In genomic region chr4:38855466-38855865, GRCh38 we compare ENCODE assay signal across 11 cellular contexts. TPM values are rescaled to one million over a fixed set of nuclear protein-coding genes. Genes with fewer than 3 reads are reported as not detected.
A peak's percentile ranks its signal among the peaks of the same experiment; 100 is the strongest.
DNase-seq lines count a peak whose midpoint lies in the region; ATAC-seq and TF ChIP-seq lines count a peak whose summit lies in the region.
"Had no signal": no experiment of that assay in that cellular context is flagged by ENCODE, and none has a peak within 500 bp of the region (broad histone marks: within the 10 kb centered on the region; RNA-seq: fewer than 3 reads in every experiment).

No MANE protein-coding gene starts in this region.

- H3K27ac ChIP-seq in OCI-LY1 (ENCODE audit: low read depth, low read length, poor library complexity, severe bottlenecking) (peak overlapping the region; percentile 95), thoracic aorta (no peak overlapping the region)

- H3K36me3 ChIP-seq in OCI-LY1 (ENCODE audit: insufficient read depth, low read length), result no peaks in the 10 kb centered on the region
- H3K36me3 ChIP-seq in thoracic aorta, result no peaks in the 10 kb centered on the region
- H3K36me3 ChIP-seq: BE2C, right lobe of liver had no signal

- DNase-seq in activated naive CD4-positive, alpha-beta T cell treated with anti-CD3 and anti-CD28 coated beads, Interleukin-2, amount 10 ng/mL, durations not matched to agents 7 days and 5 days, result no peak
- no peak for DNase-seq in activated naive CD4-positive, alpha-beta T cell treated with anti-CD3 and anti-CD28 coated beads, Interleukin-2, amount 50 U/mL, for 16 hours
- DNase-seq in thoracic aorta (ENCODE audit: low spot score), result no peak
- no peak for DNase-seq in effector CD8-positive, alpha-beta T cell (lab: John Stamatoyannopoulos, UW)
- DNase-seq in kidney glomerular epithelial cell (lab: John Stamatoyannopoulos, UW), result no peak
- DNase-seq: activated effector memory CD4-positive, alpha-beta T cell treated with Interleukin-2 at 50 U/mL for 16 hours; BE2C; right lobe of liver had no signal

- CTCF ChIA-PET in activated naive CD4-positive, alpha-beta T cell treated with anti-CD3 and anti-CD28 coated beads, Interleukin-2, amount 10 ng/mL, durations not matched to agents 7 days and 5 days (lab: Charles Lee), result interaction anchor here (0.9 to 3.2 kb wide), 11 partner anchors 11 to 112 kb away, joined by 3 to 43 read pairs (median 5); partner anchors contain the start of genes TLR1 and TLR10

- peaks cover 3% of the 10 kb centered on the region for H3K27me3 Mint-ChIP-seq in activated naive CD4-positive, alpha-beta T cell treated with anti-CD3 and anti-CD28 coated beads, Interleukin-2, amount 10 ng/mL, durations not matched to agents 7 days and 5 days
- H3K27me3 Mint-ChIP-seq in dendritic cell treated with granulocyte-macrophage colony-stimulating factor and Interleukin-4, amounts not matched to agents 40 ng/mL and 50 ng/mL, for 4 days, result no peaks in the 10 kb centered on the region

- H3K4me1 ChIP-seq in OCI-LY1 (ENCODE audit: insufficient read depth, low read length, severe bottlenecking) (peaks cover 59% of the 10 kb centered on the region), thoracic aorta (ENCODE audit: control insufficient read depth in 1 of 2, low read depth in 2 of 2) (peaks cover 3 to 10% of the 10 kb centered on the region in 2 donors)
- H3K4me1 ChIP-seq: BE2C had no signal

- H3K9ac ChIP-seq in OCI-LY1 (ENCODE audit: low read length), result peak overlapping the region; percentile 87

- no peaks in the 10 kb centered on the region for H3K9me2 ChIP-seq in OCI-LY1 (ENCODE audit: low read depth, low read length)

- H3K4me3 Mint-ChIP-seq in activated naive CD4-positive, alpha-beta T cell treated with anti-CD3 and anti-CD28 coated beads, Interleukin-2, amount 10 ng/mL, durations not matched to agents 7 days and 5 days, result peak overlapping the region; percentile 71
- peak overlapping the region; percentile 72 for H3K4me3 Mint-ChIP-seq in dendritic cell treated with granulocyte-macrophage colony-stimulating factor and Interleukin-4, amounts not matched to agents 40 ng/mL and 50 ng/mL, for 4 days

- intact Hi-C loops in dendritic cell treated with granulocyte-macrophage colony-stimulating factor and Interleukin-4, amounts not matched to agents 40 ng/mL and 50 ng/mL, for 4 days (cut with micrococcal nuclease), result loop anchor here (5.0 kb wide), 1 partner anchor 38 kb away; no protein-coding TSS in a partner anchor

- 0 out of 2 replicates have a peak overlapping the region, but pooled peaks have one; percentile 11 for H2AFZ ChIP-seq in OCI-LY1 (ENCODE audit: low read length)

- peaks cover 44% of the 10 kb centered on the region for H3K4me1 Mint-ChIP-seq in activated naive CD4-positive, alpha-beta T cell treated with anti-CD3 and anti-CD28 coated beads, Interleukin-2, amount 10 ng/mL, durations not matched to agents 7 days and 5 days
- H3K4me1 Mint-ChIP-seq in dendritic cell treated with granulocyte-macrophage colony-stimulating factor and Interleukin-4, amounts not matched to agents 40 ng/mL and 50 ng/mL, for 4 days (ENCODE audit: low read depth), result peaks cover 38% of the 10 kb centered on the region

- peaks cover 18% of the 10 kb centered on the region for H3K36me3 Mint-ChIP-seq in activated naive CD4-positive, alpha-beta T cell treated with anti-CD3 and anti-CD28 coated beads, Interleukin-2, amount 10 ng/mL, durations not matched to agents 7 days and 5 days
- peaks cover 24% of the 10 kb centered on the region for H3K36me3 Mint-ChIP-seq in dendritic cell treated with granulocyte-macrophage colony-stimulating factor and Interleukin-4, amounts not matched to agents 40 ng/mL and 50 ng/mL, for 4 days (ENCODE audit: low read depth)

- peak overlapping the region; percentile 98 for H3K27ac Mint-ChIP-seq in activated naive CD4-positive, alpha-beta T cell treated with anti-CD3 and anti-CD28 coated beads, Interleukin-2, amount 10 ng/mL, durations not matched to agents 7 days and 5 days
- peak overlapping the region; percentile 99 for H3K27ac Mint-ChIP-seq in dendritic cell treated with granulocyte-macrophage colony-stimulating factor and Interleukin-4, amounts not matched to agents 40 ng/mL and 50 ng/mL, for 4 days

- H3K79me2 ChIP-seq in OCI-LY1 (ENCODE audit: insufficient read depth, low read length), result peaks cover 26% of the 10 kb centered on the region

- peaks cover 15% of the 10 kb centered on the region for H3K9me3 Mint-ChIP-seq in activated naive CD4-positive, alpha-beta T cell treated with anti-CD3 and anti-CD28 coated beads, Interleukin-2, amount 10 ng/mL, durations not matched to agents 7 days and 5 days
- peaks cover under 1% of the 10 kb centered on the region for H3K9me3 Mint-ChIP-seq in dendritic cell treated with granulocyte-macrophage colony-stimulating factor and Interleukin-4, amounts not matched to agents 40 ng/mL and 50 ng/mL, for 4 days

- TF ChIP-seq CTCF in OCI-LY1 (IDR thresholded peaks at IDR 0.05; ENCODE audit: low read length) (no peak), thoracic aorta (IDR thresholded peaks at IDR 0.05) (no peak)

- no peaks in the 10 kb centered on the region for H4K20me1 ChIP-seq in OCI-LY1 (ENCODE audit: insufficient read depth, low read length)

- peak overlapping the region; percentile 82 for H3K4me2 ChIP-seq in OCI-LY1 (ENCODE audit: low read length)

- H3K4me3 ChIP-seq in OCI-LY1 (ENCODE audit: low read depth, low read length, poor library complexity, severe bottlenecking), result peak overlapping the region; percentile 72
- peak overlapping the region; percentile 62 for H3K4me3 ChIP-seq in thoracic aorta

- no peaks in the 10 kb centered on the region for H3F3A ChIP-seq in OCI-LY1 (ENCODE audit: insufficient read depth, low read length)

- no peaks in the 10 kb centered on the region for H3K27me3 ChIP-seq in OCI-LY1 (ENCODE audit: insufficient read depth, low read length)
- H3K27me3 ChIP-seq in thoracic aorta (replicated peaks; ENCODE audit: insufficient read depth), result no peaks in the 10 kb centered on the region
- H3K27me3 ChIP-seq: right lobe of liver had no signal

- ATAC-seq in thoracic aorta (ENCODE audit: insufficient number of reproducible peaks, low FRiP score, low read depth) (no peak), GM21723 (IDR thresholded peaks at IDR 0.05; ENCODE audit: unreplicated experiment) (no peak)

- H3K9me3 ChIP-seq in OCI-LY1 (ENCODE audit: low read length) (no peaks in the 10 kb centered on the region), thoracic aorta (no peaks in the 10 kb centered on the region)
- H3K9me3 ChIP-seq: BE2C, right lobe of liver had no signal

RNA-seq across cellular contexts. Expression of gene TLR6, which starts 1.2 kb away (rescaled TPM):
- total RNA-seq in thoracic aorta, result 1 to 10 TPM; 1.8 to 3.5 TPM

RNA-seq across cellular contexts. Expression of gene FAM114A1, which starts 12.1 kb away (rescaled TPM):
- total RNA-seq in thoracic aorta, result 100 to 1,000 TPM; 148 to 180 TPM

RNA-seq across cellular contexts. Expression of gene TLR1, which starts 50.9 kb away (rescaled TPM):
- total RNA-seq in thoracic aorta, result 10 to 100 TPM; 16.1 to 36.3 TPM
